ENCODE assay signal across 8 cellular contexts in the genomic region with DNA sequence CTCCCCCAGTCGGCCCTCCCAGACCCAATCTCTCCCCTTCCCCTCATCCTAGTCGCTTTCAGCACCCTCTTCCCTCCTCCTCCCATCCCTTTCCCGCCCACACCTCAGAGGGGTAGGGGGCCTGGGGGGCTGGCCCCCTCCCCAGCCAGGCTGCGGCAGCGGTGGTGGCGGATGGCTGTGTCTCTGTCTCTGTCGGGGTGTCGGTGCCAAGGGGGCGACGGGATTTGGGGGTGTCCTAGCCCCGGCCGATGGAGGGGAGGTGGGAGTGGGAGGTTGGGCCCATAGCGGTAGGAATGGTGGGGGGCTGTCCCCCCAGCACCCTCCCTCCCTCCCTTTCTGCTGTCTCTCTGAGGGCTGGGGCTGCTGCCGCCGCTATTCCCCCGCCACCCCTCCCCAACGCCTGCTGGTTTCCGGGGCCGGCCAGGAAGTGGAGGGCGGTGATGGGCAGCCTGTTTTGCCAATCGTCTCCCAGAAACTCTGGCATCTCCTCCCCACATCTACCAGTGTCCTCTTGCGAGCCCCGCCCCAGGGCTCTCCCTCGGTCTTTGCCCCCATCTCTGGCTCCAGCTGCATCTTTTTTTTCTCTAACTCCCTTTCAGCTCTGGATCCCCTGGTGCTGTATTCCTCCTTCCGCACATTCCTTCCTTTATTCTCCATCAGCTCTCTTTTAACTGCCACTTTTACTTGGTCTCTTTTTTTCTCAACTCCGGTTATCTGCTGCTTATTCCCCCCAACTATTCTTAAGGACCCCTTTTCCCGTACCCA. TPM values are rescaled to one million over a fixed set of nuclear protein-coding genes. Genes with fewer than 3 reads are reported as not detected.
DNase-seq lines count a peak whose midpoint lies in the region; ATAC-seq and TF ChIP-seq lines count a peak whose summit lies in the region.

TSS of gene AGPAT1 (minus strand) at position 374 of the 765 bp plus-strand sequence. CDS start 4,588 bp downstream, outside the sequence.

- H3K9me3 ChIP-seq in ascending aorta (no peaks in the 10 kb centered on the region), right atrium auricular region (no peaks in the 10 kb centered on the region), psoas muscle (no peaks in the 10 kb centered on the region)

- TF ChIP-seq CTCF in ascending aorta (IDR thresholded peaks at IDR 0.05) (no peak), right atrium auricular region (IDR thresholded peaks at IDR 0.05) (no peak), psoas muscle (IDR thresholded peaks at IDR 0.05) (no peak)

- intact Hi-C loops in ascending aorta (cut with DNase I) (loop anchor here (1.0 to 10.0 kb wide), 5 partner anchors 23 to 1241 kb away; partner anchors contain the start of genes BRD2, C6orf47, CSNK2B and CUTA), psoas muscle (cut with DNase I) (loop anchor here (2.0 to 5.0 kb wide), 2 partner anchors 47 to 49 kb away; partner anchors contain the start of gene ATF6B (in 2 of the 2))

- DNase-seq in GM04504 (ENCODE audit: low read depth) (peak; percentile 97), NCI-H2081 (lab: John Stamatoyannopoulos, UW) (peak; percentile 94 to 96), T-helper 22 cell (ENCODE audit: low read depth) (peak; percentile 93), ascending aorta (ENCODE audit: low spot score in 2 of 2) (peak; percentile 87 to 97), right atrium auricular region (ENCODE audit: low spot score) (peak; percentile 94), psoas muscle (peak; percentile 97 to 98), ureter (ENCODE audit: low spot score) (peak; percentile 98)

- H3K27me3 ChIP-seq in ascending aorta (no peaks in the 10 kb centered on the region), right atrium auricular region (no peaks in the 10 kb centered on the region), psoas muscle (ENCODE audit: insufficient read depth in 3 of 3, low read length in 2 of 3) (no peaks in the 10 kb centered on the region)

- peak; percentile 36 for ATAC-seq in HG02840 (IDR thresholded peaks at IDR 0.05; ENCODE audit: low FRiP score, unreplicated experiment)
- ATAC-seq in psoas muscle = peak; percentile 69 to 80 (median 72)

- H3K4me3 ChIP-seq in ascending aorta = peak within 1 kb of the TSS; percentile 73 to 99
- H3K4me3 ChIP-seq in right atrium auricular region = peak within 1 kb of the TSS; percentile 88 to 95
- peak within 1 kb of the TSS; percentile 92 for H3K4me3 ChIP-seq in psoas muscle

- peaks cover 12 to 13% of the 10 kb centered on the region in 2 donors for H3K36me3 ChIP-seq in ascending aorta
- peaks cover 11% of the 10 kb centered on the region for H3K36me3 ChIP-seq in right atrium auricular region
- H3K36me3 ChIP-seq in psoas muscle (ENCODE audit: insufficient read depth in 1 of 2, low read depth in 1 of 2) = peaks cover 0 to 17% of the 10 kb centered on the region in 2 donors

- H3K27ac ChIP-seq in ascending aorta (peak within 1 kb of the TSS; percentile 87 to 92), right atrium auricular region (peak within 1 kb of the TSS; percentile 92 to 94), psoas muscle (peak within 1 kb of the TSS; percentile 87)

- WGBS in psoas muscle, 3 donors = 1% methylated on average over 14 to 27 of the region's 27 CpGs

- H3K4me1 ChIP-seq in ascending aorta = peaks cover 9 to 27% of the 10 kb centered on the region in 2 donors
- H3K4me1 ChIP-seq in right atrium auricular region = peaks cover 0 to 50% of the 10 kb centered on the region in 2 donors
- H3K4me1 ChIP-seq in psoas muscle = peaks cover 30% of the 10 kb centered on the region

RNA-seq across cellular contexts. Expression of gene AGPAT1, which starts in this region (rescaled TPM):
- total RNA-seq in ascending aorta (136 TPM), right atrium auricular region (10 to 100 TPM; 59.6 to 77.1 TPM), psoas muscle (10 to 100 TPM; 36.8 to 59.8 (median 47.7) TPM), ureter (65.0 TPM)
- polyA plus RNA-seq in psoas muscle = 10 to 100 TPM; 35.0 to 77.8 (median 38.0) TPM

Comparison
In these comparisons a context has a peak if more than half of its experiments do, and no peak if none do; other contexts are left out.
1. Peak in every context shown above with its lines: DNase-seq, ATAC-seq, H3K4me3 ChIP-seq and H3K27ac ChIP-seq.